In the genomic region with DNA sequence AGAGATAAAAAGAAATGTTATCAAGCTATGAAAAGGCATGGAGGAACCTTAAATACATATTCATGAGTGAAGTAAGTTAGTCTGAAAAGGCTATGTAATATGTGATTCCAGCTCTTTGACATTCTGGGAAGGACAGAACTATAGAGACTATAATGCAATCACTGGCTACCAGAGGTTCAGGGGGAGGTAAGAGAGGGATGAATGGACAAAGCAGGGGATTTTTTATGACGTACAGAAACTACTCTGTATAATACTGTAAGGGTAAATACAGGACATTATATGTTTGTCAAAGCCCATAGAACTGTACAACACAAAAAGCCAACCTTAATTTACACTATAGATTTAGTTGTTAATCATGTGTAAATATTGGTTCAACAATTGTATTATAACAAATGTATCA, we compare ENCODE assay signal across 16 cellular contexts. TPM values are rescaled to one million over a fixed set of nuclear protein-coding genes. Genes with fewer than 3 reads are reported as not detected.
A peak's percentile ranks its signal among the peaks of the same experiment; 100 is the strongest.
DNase-seq lines count a peak whose midpoint lies in the region; ATAC-seq and TF ChIP-seq lines count a peak whose summit lies in the region.
"Had no signal": no experiment of that assay in that cellular context is flagged by ENCODE, and none has a peak within 500 bp of the region (broad histone marks: within the 10 kb centered on the region; RNA-seq: fewer than 3 reads in every experiment).

No MANE protein-coding gene starts in this region.

- H3K4me1 Mint-ChIP-seq in CD8-positive, alpha-beta T cell (ENCODE audit: low read depth): peaks cover 31% of the 10 kb centered on the region
- H3K4me1 Mint-ChIP-seq: H9 had no signal

- H3K27ac ChIP-seq in SU-DHL-6 (ENCODE audit: low read depth, low read length): peak overlapping the region; percentile 35; the same call in 1 of the 2 replicates
- H3K27ac ChIP-seq in coronary artery: no peak overlapping the region
- H3K27ac ChIP-seq in CD8-positive, alpha-beta T cell (ENCODE audit: low read depth, low read length): no peak overlapping the region
- H3K27ac ChIP-seq: C4-2B had no signal

- no peaks in the 10 kb centered on the region for H4K20me1 ChIP-seq in SU-DHL-6 (ENCODE audit: low read depth, low read length)

- ATAC-seq in GM18508 (IDR thresholded peaks at IDR 0.05; ENCODE audit: insufficient read depth, unreplicated experiment) (peak; percentile 46), GM21360 (IDR thresholded peaks at IDR 0.05; ENCODE audit: unreplicated experiment) (peak; percentile 45), HG03432 (IDR thresholded peaks at IDR 0.05; ENCODE audit: unreplicated experiment) (peak; percentile 44)
- no peak for ATAC-seq in CD8-positive, alpha-beta T cell

- no peaks in the 10 kb centered on the region for H3K9me3 ChIP-seq in SU-DHL-6 (ENCODE audit: insufficient read depth, low read length)
- no peaks in the 10 kb centered on the region for H3K9me3 ChIP-seq in CD8-positive, alpha-beta T cell (ENCODE audit: low read length)

- no peaks in the 10 kb centered on the region for H3K9me2 ChIP-seq in SU-DHL-6 (replicated peaks; ENCODE audit: insufficient read depth, low read length)

- TF ChIP-seq CTCF in SU-DHL-6 (IDR thresholded peaks at IDR 0.05; ENCODE audit: insufficient read depth, low read length, poor library complexity, severe bottlenecking) (no peak), coronary artery (IDR thresholded peaks at IDR 0.05) (no peak)
- no peak for TF ChIP-seq CTCF in CD8-positive, alpha-beta T cell (IDR thresholded peaks at IDR 0.05)

- no peak overlapping the region for H3K4me3 Mint-ChIP-seq in CD8-positive, alpha-beta T cell
- H3K4me3 Mint-ChIP-seq: H9, IgD-negative memory B cell had no signal

- peaks cover 16% of the 10 kb centered on the region for H3K9me3 Mint-ChIP-seq in CD8-positive, alpha-beta T cell
- H3K9me3 Mint-ChIP-seq: H9 had no signal

- H3K4me3 ChIP-seq in SU-DHL-6 (ENCODE audit: insufficient read depth, low read length, poor library complexity, severe bottlenecking) (no peak overlapping the region), coronary artery (no peak overlapping the region)
- H3K4me3 ChIP-seq in CD8-positive, alpha-beta T cell (ENCODE audit: low read depth, low read length): no peak overlapping the region

- CTCF ChIA-PET in CD8-positive, alpha-beta T cell (lab: Charles Lee): interaction anchor here (1.0 kb wide), 1 partner anchor 46 kb away, joined by 3 read pairs; a partner anchor contains a TSS

- peaks cover 34% of the 10 kb centered on the region for H3K36me3 Mint-ChIP-seq in CD8-positive, alpha-beta T cell

- POLR2A ChIA-PET in CD8-positive, alpha-beta T cell (lab: Charles Lee): interaction anchor here (1.0 kb wide), 1 partner anchor 18 kb away, joined by 3 read pairs; no protein-coding TSS in a partner anchor

- H3K79me2 ChIP-seq in SU-DHL-6 (ENCODE audit: insufficient read depth, low read length): peaks cover 95% of the 10 kb centered on the region

- peaks cover 12% of the 10 kb centered on the region for H3K4me1 ChIP-seq in CD8-positive, alpha-beta T cell (ENCODE audit: insufficient read depth, low read length)

- H3K9ac ChIP-seq in SU-DHL-6 (ENCODE audit: low read length): no peak overlapping the region

- intact Hi-C loops in CD8-positive, alpha-beta T cell (cut with DNase I, micrococcal nuclease): no loop called here

- H3K27me3 Mint-ChIP-seq in CD8-positive, alpha-beta T cell (ENCODE audit: low read depth): no peaks in the 10 kb centered on the region
- H3K27me3 Mint-ChIP-seq: IgD-negative memory B cell had no signal

- no peaks in the 10 kb centered on the region for H3K27me3 ChIP-seq in SU-DHL-6 (ENCODE audit: low read length)
- no peaks in the 10 kb centered on the region for H3K27me3 ChIP-seq in CD8-positive, alpha-beta T cell (ENCODE audit: insufficient read depth, low read length)

- peaks cover 21% of the 10 kb centered on the region for H3F3A ChIP-seq in SU-DHL-6 (ENCODE audit: insufficient read depth)

- DNase-seq in ureter (ENCODE audit: low spot score) (no peak), coronary artery (ENCODE audit: low spot score) (no peak), CD1c-positive myeloid dendritic cell (ENCODE audit: extremely low spot score) (no peak)
- DNase-seq in CD8-positive, alpha-beta T cell: no peak
- DNase-seq: COR-L47, DMS153, H9, NCI-H187 treated with DMSO at 0.1 percent for 48 hours, NCI-H345, NCI-H526 had no signal

- no peak overlapping the region for H3K27ac Mint-ChIP-seq in CD8-positive, alpha-beta T cell
- H3K27ac Mint-ChIP-seq: H9, IgD-negative memory B cell had no signal

- no peak overlapping the region for H3K4me2 ChIP-seq in SU-DHL-6 (ENCODE audit: low read depth, low read length, poor library complexity, severe bottlenecking)

- H2AFZ ChIP-seq in SU-DHL-6 (ENCODE audit: low read depth, low read length, severe bottlenecking): no peak overlapping the region

- peaks cover 25% of the 10 kb centered on the region for H3K36me3 ChIP-seq in SU-DHL-6 (ENCODE audit: low read length)
- H3K36me3 ChIP-seq in CD8-positive, alpha-beta T cell (ENCODE audit: insufficient read depth, low read length): no peaks in the 10 kb centered on the region

RNA-seq across cellular contexts. Expression of a gene that starts 46.1 kb away (rescaled TPM):
- total RNA-seq in ureter: 50.7 TPM
- total RNA-seq in CD8-positive, alpha-beta T cell: 10 to 100 TPM; 11.2 to 16.5 TPM
